27 cellular contexts compared by ENCODE assay signal in the genomic region with DNA sequence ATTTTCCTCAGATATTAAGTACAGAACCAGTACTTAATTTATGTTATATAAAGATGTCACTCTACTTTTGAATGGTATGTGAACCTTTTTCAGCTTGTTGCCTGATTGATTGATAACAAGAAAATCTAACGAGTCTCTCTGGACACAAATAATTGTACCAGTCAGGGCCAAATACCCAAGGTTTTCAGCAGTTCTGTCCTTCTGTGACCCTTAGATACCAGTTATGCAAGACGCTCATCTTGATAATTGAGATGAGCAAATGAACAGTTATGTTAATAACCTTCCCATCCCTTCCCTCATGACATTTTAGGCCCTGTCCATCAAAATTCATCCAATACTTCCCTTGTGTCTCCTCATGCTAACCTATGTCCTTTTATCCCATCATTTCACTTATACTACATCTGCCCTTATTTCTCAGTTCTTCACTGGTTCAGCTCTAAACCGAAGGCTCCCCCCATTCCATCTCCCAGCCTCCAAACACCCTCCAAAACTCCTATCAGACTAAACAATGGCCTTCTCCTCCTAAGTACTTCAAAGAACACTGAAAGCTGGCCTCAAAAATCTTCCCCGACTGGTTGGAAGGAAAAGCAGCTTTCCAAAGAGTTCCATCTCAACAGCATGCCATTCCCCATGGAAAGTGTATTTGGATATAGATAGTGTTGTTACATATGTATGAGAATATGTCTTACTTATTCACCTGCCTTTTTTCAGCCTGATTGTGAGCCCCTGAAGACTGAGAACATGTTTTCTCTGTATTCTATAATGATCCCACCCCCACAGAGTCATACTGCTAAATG.
DNase-seq lines count a peak whose midpoint lies in the region; ATAC-seq, FAIRE-seq and TF ChIP-seq lines count a peak whose summit lies in the region.
"Had no signal": no experiment of that assay in that cellular context is flagged by ENCODE, and none has a peak within 500 bp of the region (broad histone marks: within the 10 kb centered on the region; RNA-seq: fewer than 3 reads in every experiment).

No MANE protein-coding gene starts in this region.

- no peaks in the 10 kb centered on the region for H3K9me3 ChIP-seq in K562 (replicated peaks; ENCODE audit: control insufficient read depth, insufficient read depth, low read depth, low read length)
- peaks cover 3% of the 10 kb centered on the region for H3K9me3 ChIP-seq in neural cell (ENCODE audit: low read length)
- H3K9me3 ChIP-seq in trophoblast cell (ENCODE audit: insufficient read depth, low read depth, low read length) = no peaks in the 10 kb centered on the region
- H3K9me3 ChIP-seq: BE2C, BLaER1 had no signal

- H3K27me3 ChIP-seq in K562 (ENCODE audit: control insufficient read depth in 2 of 2, insufficient read depth in 2 of 2, low read length in 2 of 2) = no peaks in the 10 kb centered on the region
- H3K27me3 ChIP-seq in neural cell (ENCODE audit: insufficient read depth, low read depth, low read length) = no peaks in the 10 kb centered on the region
- H3K27me3 ChIP-seq in trophoblast cell (ENCODE audit: insufficient read depth, low read length) = peaks cover 2% of the 10 kb centered on the region
- H3K27me3 ChIP-seq: BE2C, BLaER1 had no signal

- H3K4ac ChIP-seq in trophoblast cell (ENCODE audit: low read depth, low read length) = no peak overlapping the region

- H3K4me3 ChIP-seq in K562 (no peak overlapping the region), neural cell (ENCODE audit: low read length) (no peak overlapping the region), trophoblast cell (ENCODE audit: low read depth, low read length) (no peak overlapping the region)
- H3K4me3 ChIP-seq: BLaER1, GM12878 had no signal

- no peaks in the 10 kb centered on the region for H3K9me1 ChIP-seq in K562 (ENCODE audit: control insufficient read depth, insufficient read depth, low read length)

- H3K9ac ChIP-seq in K562 (ENCODE audit: insufficient read depth in 1 of 2, low read depth in 2 of 2, low read length in 2 of 2) (no peak overlapping the region), neural cell (ENCODE audit: low read length) (no peak overlapping the region), trophoblast cell (ENCODE audit: low read length) (no peak overlapping the region)
- H3K9ac ChIP-seq: BLaER1 had no signal

- no peak overlapping the region for H4K91ac ChIP-seq in trophoblast cell (ENCODE audit: low read depth, low read length)

- 23% methylated on average over 4 of the region's 4 CpGs for WGBS in K562 (ENCODE audit: insufficient coverage, low coverage, missing lambda C conversion rate)
- WGBS in trophoblast cell (ENCODE audit: extremely low coverage, insufficient coverage, insufficient read length) = no CpG with 5 or more reads among the region's 4 CpGs

- no peak for ATAC-seq in K562
- ATAC-seq: GM12878 had no signal

- FAIRE-seq in HTR-8/SVneo (lab: Jason Lieb, UNC) (peak; percentile 58), K562 (lab: Jason Lieb, UNC) (no peak), RCC 7860 (lab: Jason Lieb, UNC) (no peak)
- FAIRE-seq: A204.1, GM12878, GM12892, GM18507 had no signal

- H4K12ac ChIP-seq in trophoblast cell (ENCODE audit: low read depth, low read length) = no peak overlapping the region

- intact Hi-C loops in K562 (cut with micrococcal nuclease) = loop anchor here (10.0 kb wide), 1 partner anchor 242 kb away; no protein-coding TSS in a partner anchor

- no peak overlapping the region for H3K18ac ChIP-seq in trophoblast cell (ENCODE audit: low read length)

- TF ChIP-seq CTCF in K562 (IDR thresholded peaks at IDR 0.05 in 2 of 3, conservative IDR thresholded peaks at IDR 0.05 in 1 of 3; ENCODE audit: insufficient read depth in 2 of 3, low read depth in 1 of 3, low read length in 3 of 3) = no peak
- TF ChIP-seq CTCF in neural cell (IDR thresholded peaks at IDR 0.05; ENCODE audit: poor library complexity, severe bottlenecking) = no peak

- H3K36me3 ChIP-seq in K562 (ENCODE audit: control insufficient read depth, insufficient read depth, low read length) (no peaks in the 10 kb centered on the region), neural cell (ENCODE audit: insufficient read depth, low read length) (no peaks in the 10 kb centered on the region), trophoblast cell (ENCODE audit: control insufficient read depth in 1 of 2, insufficient read depth in 2 of 2, low read length in 2 of 2) (no peaks in the 10 kb centered on the region)
- H3K36me3 ChIP-seq: BE2C, BLaER1 had no signal

- no TSS peak for BruUV-seq in K562 (replicated peaks; lab: Mats Ljungman, UMichigan)

- H3K23ac ChIP-seq in trophoblast cell (ENCODE audit: low read length) = no peak overlapping the region

- no peaks in the 10 kb centered on the region for H3K9me2 ChIP-seq in neural cell (ENCODE audit: insufficient read depth, low read length)

- H3K14ac ChIP-seq in trophoblast cell (ENCODE audit: low read length) = no peak overlapping the region

- no peaks in the 10 kb centered on the region for H3K79me2 ChIP-seq in K562 (ENCODE audit: control insufficient read depth, insufficient read depth, low read length)
- no peaks in the 10 kb centered on the region for H3K79me2 ChIP-seq in neural cell (replicated peaks; ENCODE audit: insufficient read depth, low read length)
- no peaks in the 10 kb centered on the region for H3K79me2 ChIP-seq in trophoblast cell (ENCODE audit: control insufficient read depth, insufficient read depth, low read length, poor library complexity)

- H3K4me1 ChIP-seq in K562 (replicated peaks in 1 of 2; ENCODE audit: control insufficient read depth in 2 of 2, insufficient read depth in 2 of 2, low read length in 2 of 2) = peaks cover 0 to 5% of the 10 kb centered on the region in 2 experiments; a peak in 3 of 5 replicates
- H3K4me1 ChIP-seq in trophoblast cell (ENCODE audit: control insufficient read depth in 1 of 2, insufficient read depth in 2 of 2, low read length in 2 of 2) = no peaks in the 10 kb centered on the region
- H3K4me1 ChIP-seq: BE2C, BLaER1 had no signal

- H3K27ac ChIP-seq in K562 (ENCODE audit: extremely low read depth, low read depth, low read length) = no peak overlapping the region
- H3K27ac ChIP-seq in neural cell (ENCODE audit: low read length) = peak overlapping the region; percentile 30
- no peak overlapping the region for H3K27ac ChIP-seq in trophoblast cell (ENCODE audit: low read depth, low read length)
- H3K27ac ChIP-seq: BLaER1 had no signal

- H3K4me2 ChIP-seq in K562 (ENCODE audit: insufficient read depth, low read length) (no peak overlapping the region), neural cell (ENCODE audit: low read length) (no peak overlapping the region), trophoblast cell (ENCODE audit: low read length) (no peak overlapping the region)
- H3K4me2 ChIP-seq: BLaER1 had no signal

- H3F3A ChIP-seq in neural cell (ENCODE audit: insufficient read depth, low read length, poor library complexity, severe bottlenecking) = no peaks in the 10 kb centered on the region

- H2BK120ac ChIP-seq in trophoblast cell (ENCODE audit: insufficient read depth, low read length, poor library complexity) = no peak overlapping the region

- H2AFZ ChIP-seq in K562 (ENCODE audit: low read depth, low read length) = no peak overlapping the region
- H2AFZ ChIP-seq in neural cell (ENCODE audit: low read depth, low read length) = no peak overlapping the region
- no peak overlapping the region for H2AFZ ChIP-seq in trophoblast cell (ENCODE audit: insufficient read depth, low read length, poor library complexity)

- H2BK5ac ChIP-seq in trophoblast cell (ENCODE audit: low read depth, low read length, poor library complexity) = no peak overlapping the region

- TF ChIP-seq POLR2A in K562 (conservative IDR thresholded peaks at IDR 0.05) = no peak

- H2BK12ac ChIP-seq in trophoblast cell (ENCODE audit: low read length) = no peak overlapping the region

- CTCF ChIA-PET in K562 (lab: Yijun Ruan, JAX; ENCODE audit: low intra/inter-chr PET ratio) = no interaction called here

- H4K20me1 ChIP-seq in K562 (replicated peaks; ENCODE audit: control insufficient read depth, insufficient read depth, low read length) = no peaks in the 10 kb centered on the region
- H4K20me1 ChIP-seq in neural cell (ENCODE audit: insufficient read depth) = no peaks in the 10 kb centered on the region
- H4K20me1 ChIP-seq: BLaER1 had no signal

- TF ChIP-seq EP300 in K562 (IDR thresholded peaks at IDR 0.05; ENCODE audit: low read length) = no peak
- TF ChIP-seq EP300 in neural cell (conservative IDR thresholded peaks at IDR 0.05; ENCODE audit: poor library complexity, severe bottlenecking) = no peak

- no peak overlapping the region for H4K8ac ChIP-seq in trophoblast cell (ENCODE audit: low read depth, low read length)

- in situ Hi-C loops in K562 (cut with MboI) = no loop called here

- no peaks in the 10 kb centered on the region for H3K79me1 ChIP-seq in trophoblast cell (ENCODE audit: low read length)

- TF ChIP-seq RAD21 in K562 (CRISPR knock-in tag; conservative IDR thresholded peaks at IDR 0.05 in 1 of 2, IDR thresholded peaks at IDR 0.05 in 1 of 2) = no peak
- no peak for TF ChIP-seq RAD21 in neural cell (conservative IDR thresholded peaks at IDR 0.05)

- POLR2A ChIA-PET in K562 (lab: Yijun Ruan, JAX) = interaction anchor here (1.1 kb wide), 1 partner anchor 10 kb away, joined by 3 read pairs; no protein-coding TSS in a partner anchor

- DNase-seq in HTR-8/SVneo (ENCODE audit: insufficient read length, low spot score) = no peak
- no peak for DNase-seq in K562 (ENCODE audit: extremely low read depth in 1 of 4, low spot score in 3 of 4)
- DNase-seq in trophoblast cell = peak; percentile 54 to 84
- DNase-seq in RCC 7860 (ENCODE audit: low spot score) = no peak
- DNase-seq in glomerular visceral epithelial cell (ENCODE audit: extremely low spot score) = no peak
- no peak for DNase-seq in NCI-H2196 treated with DMSO at 0.1 percent for 48 hours (lab: John Stamatoyannopoulos, UW; ENCODE audit: unreplicated experiment)
- DNase-seq: 8988T; ACHN; BE2C; C1 segment of cervical spinal cord; CD4-positive, alpha-beta memory T cell; CD4-positive, CD25-positive, alpha-beta regulatory T cell; CD8-positive, alpha-beta memory T cell; COR-L47; DMS 273 treated with DMSO at 0.1 percent for 48 hours; DMS153; DMS53; DMS79; DND-41; EL; GDM1 had no signal

- no peak overlapping the region for H2AK5ac ChIP-seq in trophoblast cell (ENCODE audit: low read length)

TF ChIP-seq in neural cell, 6 proteins besides CTCF, POLR2A, EP300 and RAD21 (continues in another document):
- TF ChIP-seq POLR2AphosphoS5 (IDR thresholded peaks at IDR 0.05) = no peak

Comparison
In these comparisons a context has a peak if more than half of its experiments do, and no peak if none do; other contexts are left out.
1. DNase-seq: peak in trophoblast cell (2 of 2); none in HTR-8/SVneo (single experiment), K562 (0 of 4), RCC 7860 (single experiment), glomerular visceral epithelial cell (single experiment) and NCI-H2196 treated with DMSO at 0.1 percent for 48 hours (single experiment).